In the genomic region with DNA sequence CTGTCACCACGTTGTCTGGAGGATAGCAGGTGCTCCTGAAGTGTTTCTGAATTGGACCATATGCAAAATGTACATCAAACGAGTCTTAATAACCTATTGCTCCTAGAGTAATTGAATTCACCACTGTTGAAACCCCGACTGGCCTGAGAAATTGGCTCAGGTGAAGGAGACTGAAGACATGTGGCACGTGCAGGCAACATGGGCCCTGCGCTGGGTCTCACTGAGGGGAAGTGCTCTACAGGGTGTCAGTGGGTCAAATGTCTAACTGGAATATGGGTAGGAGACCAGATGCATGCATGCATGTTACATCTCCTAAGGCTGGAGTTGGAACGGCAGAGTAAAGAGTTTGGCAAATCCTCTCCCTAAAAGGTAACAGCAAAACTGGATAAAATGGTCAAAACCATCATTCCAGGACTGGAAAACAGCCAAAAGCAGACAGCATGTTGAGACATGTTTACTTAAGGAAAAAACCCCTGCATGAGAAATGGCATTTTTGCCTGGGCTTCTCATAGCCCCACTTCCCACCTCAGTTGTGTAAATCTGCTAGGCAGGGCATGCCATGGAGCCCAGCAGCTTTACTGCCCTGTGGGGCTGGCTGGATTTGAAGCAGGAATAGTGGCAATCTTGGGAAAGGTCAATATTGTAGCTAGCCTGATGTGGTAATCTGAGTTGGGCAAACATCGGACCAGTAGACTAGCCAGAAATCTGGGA, we compare ENCODE assay signal across 28 cellular contexts.
DNase-seq lines count a peak whose midpoint lies in the region; ATAC-seq and TF ChIP-seq lines count a peak whose summit lies in the region.
"Had no signal": no experiment of that assay in that cellular context is flagged by ENCODE, and none has a peak within 500 bp of the region (broad histone marks: within the 10 kb centered on the region; RNA-seq: fewer than 3 reads in every experiment).

No MANE protein-coding gene starts in this region.

- H3K4me3 Mint-ChIP-seq in CD8-positive, alpha-beta memory T cell, result no peak overlapping the region
- H3K4me3 Mint-ChIP-seq: activated CD4-positive, alpha-beta memory T cell treated with anti-CD3 and anti-CD28 coated beads, Interleukin-2, amount 10 ng/mL, durations not matched to agents 7 days and 5 days; activated naive CD8-positive, alpha-beta T cell treated with anti-CD3 and anti-CD28 coated beads, Interleukin-2, amount 50 U/mL, for 24 hours; naive thymus-derived CD4-positive, alpha-beta T cell had no signal

- H3K27me3 ChIP-seq in fibroblast of lung (ENCODE audit: control insufficient read depth, insufficient read depth, low read length), result no peaks in the 10 kb centered on the region
- no peaks in the 10 kb centered on the region for H3K27me3 ChIP-seq in liver (ENCODE audit: control insufficient read depth in 4 of 4, insufficient read depth in 4 of 4, low read length in 3 of 4)
- no peaks in the 10 kb centered on the region for H3K27me3 ChIP-seq in CD8-positive, alpha-beta memory T cell (ENCODE audit: insufficient read depth, low read length, poor library complexity, severe bottlenecking)
- H3K27me3 ChIP-seq: BLaER1 treated with 17β-estradiol and CSF1 and Interleukin-3, amounts not matched to agents 10 nM and 100 nM; body of pancreas; sigmoid colon; stomach; thyroid gland had no signal

- H3K9me3 ChIP-seq in fibroblast of lung (ENCODE audit: control insufficient read depth, insufficient read depth, low read depth, low read length) (no peaks in the 10 kb centered on the region), liver (ENCODE audit: control insufficient read depth in 4 of 4, low read length in 3 of 4) (no peaks in the 10 kb centered on the region)
- no peaks in the 10 kb centered on the region for H3K9me3 ChIP-seq in CD8-positive, alpha-beta memory T cell (ENCODE audit: low read length)
- H3K9me3 ChIP-seq: body of pancreas, prostate gland, stomach, thyroid gland had no signal

- H3K79me2 ChIP-seq in fibroblast of lung (ENCODE audit: control insufficient read depth, insufficient read depth, low read length), result no peaks in the 10 kb centered on the region

- WGBS in liver, result 68% methylated on average over 7 of the region's 7 CpGs

- POLR2A ChIA-PET in CD8-positive, alpha-beta memory T cell (lab: Charles Lee), result no interaction called here

- no peak overlapping the region for H3K27ac Mint-ChIP-seq in CD8-positive, alpha-beta memory T cell
- H3K27ac Mint-ChIP-seq: activated CD4-positive, alpha-beta memory T cell treated with anti-CD3 and anti-CD28 coated beads, Interleukin-2, amount 10 ng/mL, durations not matched to agents 7 days and 5 days; activated naive CD8-positive, alpha-beta T cell treated with anti-CD3 and anti-CD28 coated beads, Interleukin-2, amount 50 U/mL, for 24 hours; naive thymus-derived CD4-positive, alpha-beta T cell had no signal

- no peaks in the 10 kb centered on the region for H3K4me1 Mint-ChIP-seq in CD8-positive, alpha-beta memory T cell
- H3K4me1 Mint-ChIP-seq: activated CD4-positive, alpha-beta memory T cell treated with anti-CD3 and anti-CD28 coated beads, Interleukin-2, amount 10 ng/mL, durations not matched to agents 7 days and 5 days; activated naive CD8-positive, alpha-beta T cell treated with anti-CD3 and anti-CD28 coated beads, Interleukin-2, amount 50 U/mL, for 24 hours; naive thymus-derived CD4-positive, alpha-beta T cell had no signal

- no peak overlapping the region for H3K27ac ChIP-seq in fibroblast of lung (ENCODE audit: insufficient read depth, low read length)
- no peak overlapping the region for H3K27ac ChIP-seq in liver (ENCODE audit: low read depth in 1 of 2, low read length in 2 of 2)
- H3K27ac ChIP-seq in CD8-positive, alpha-beta memory T cell (ENCODE audit: low read depth, low read length), result no peak overlapping the region
- H3K27ac ChIP-seq: BLaER1 treated with 17β-estradiol and CSF1 and Interleukin-3, amounts not matched to agents 10 nM and 100 nM; body of pancreas; prostate gland; sigmoid colon; stomach; thyroid gland had no signal

- H2AFZ ChIP-seq in fibroblast of lung (ENCODE audit: low read length), result no peak overlapping the region

- no peak overlapping the region for H3K4me3 ChIP-seq in fibroblast of lung (replicated peaks in 1 of 4; ENCODE audit: control extremely low read depth in 1 of 4, insufficient read depth in 1 of 4, low read depth in 3 of 4, low read length in 4 of 4)
- no peak overlapping the region for H3K4me3 ChIP-seq in liver (ENCODE audit: low read depth in 1 of 3, low read length in 3 of 3)
- H3K4me3 ChIP-seq in CD8-positive, alpha-beta memory T cell (ENCODE audit: low read length), result no peak overlapping the region
- H3K4me3 ChIP-seq: BLaER1 treated with 17β-estradiol and CSF1 and Interleukin-3, amounts not matched to agents 10 nM and 100 nM; body of pancreas; prostate gland; sigmoid colon; stomach; thyroid gland had no signal

- TF ChIP-seq CTCF in fibroblast of lung (conservative IDR thresholded peaks at IDR 0.05 in 1 of 2, IDR thresholded peaks at IDR 0.05 in 1 of 2; ENCODE audit: low read depth in 1 of 2, low read length in 2 of 2) (no peak), liver (IDR thresholded peaks at IDR 0.05; ENCODE audit: low read depth, low read length, missing input control) (no peak)

- peak; percentile 24 for DNase-seq in EH (ENCODE audit: low read depth)
- peak; percentile 51 for DNase-seq in amniotic epithelial cell (ENCODE audit: low read depth)
- peak; percentile 28 to 41 for DNase-seq in fibroblast of lung (ENCODE audit: low read depth in 2 of 2)
- DNase-seq in GM19240 (ENCODE audit: insufficient read length, low spot score), result no peak
- DNase-seq in CD8-positive, alpha-beta memory T cell, result no peak
- DNase-seq: activated CD4-positive, alpha-beta memory T cell treated with anti-CD3 and anti-CD28 coated beads, Interleukin-2, amount 10 ng/mL, durations not matched to agents 7 days and 5 days; activated CD4-positive, alpha-beta T cell treated with anti-CD3 and anti-CD28 coated beads for 1 hour; activated CD8-positive, alpha-beta memory T cell treated with anti-CD3 and anti-CD28 coated beads, Interleukin-2, amount 50 U/mL, for 4 hours; activated naive CD4-positive, alpha-beta T cell; activated naive CD8-positive, alpha-beta T cell treated with anti-CD3 and anti-CD28 coated beads, Interleukin-2, amount 50 U/mL, for 24 hours; body of pancreas; DND-41; left ventricle myocardium superior; midbrain; naive thymus-derived CD4-positive, alpha-beta T cell; NCI-H1930; NCI-H524; nucleus accumbens; SHP77 treated with DMSO at 0.1 percent for 48 hours; sigmoid colon; stimulated activated CD4-positive, alpha-beta T cell treated with anti-CD3 and anti-CD28 coated beads, Interleukin-12 subunit alpha, Interleukin-12 subunit beta, amount 100 ng/mL, for 4 hours; stimulated activated CD4-positive, alpha-beta T cell treated with anti-CD3 and anti-CD28 coated beads, Interleukin-4, amount 100 ng/mL, for 1 hour; stomach; thyroid gland had no signal

- H3K9me3 Mint-ChIP-seq in CD8-positive, alpha-beta memory T cell, result peaks cover 0 to 15% (median 7%) of the 10 kb centered on the region in 5 donors
- H3K9me3 Mint-ChIP-seq: activated CD4-positive, alpha-beta memory T cell treated with anti-CD3 and anti-CD28 coated beads, Interleukin-2, amount 10 ng/mL, durations not matched to agents 7 days and 5 days; activated naive CD8-positive, alpha-beta T cell treated with anti-CD3 and anti-CD28 coated beads, Interleukin-2, amount 50 U/mL, for 24 hours had no signal

- H3K9ac ChIP-seq in fibroblast of lung (ENCODE audit: insufficient read depth, low read length) (no peak overlapping the region), liver (ENCODE audit: low read depth in 1 of 2, low read length in 2 of 2) (no peak overlapping the region)
- H3K9ac ChIP-seq: BLaER1 treated with 17β-estradiol and CSF1 and Interleukin-3, amounts not matched to agents 10 nM and 100 nM had no signal

- ATAC-seq in GM18870 (IDR thresholded peaks at IDR 0.05; ENCODE audit: unreplicated experiment), result no peak
- ATAC-seq: activated naive CD8-positive, alpha-beta T cell treated with anti-CD3 and anti-CD28 coated beads, Interleukin-2, amount 50 U/mL, for 24 hours; body of pancreas; left ventricle myocardium superior; naive thymus-derived CD4-positive, alpha-beta T cell had no signal

- peaks cover under 1% of the 10 kb centered on the region for H3K4me1 ChIP-seq in fibroblast of lung (ENCODE audit: control insufficient read depth, extremely low read depth, insufficient read depth, low read length)
- H3K4me1 ChIP-seq in liver (ENCODE audit: control insufficient read depth in 4 of 4, insufficient read depth in 4 of 4, low read length in 3 of 4), result peaks cover 10 to 37% (median 27%) of the 10 kb centered on the region in 4 donors
- no peaks in the 10 kb centered on the region for H3K4me1 ChIP-seq in CD8-positive, alpha-beta memory T cell (ENCODE audit: insufficient read depth, low read length)
- H3K4me1 ChIP-seq: prostate gland, sigmoid colon had no signal

- CTCF ChIA-PET in CD8-positive, alpha-beta memory T cell (lab: Charles Lee), result no interaction called here

- H3K36me3 Mint-ChIP-seq in CD8-positive, alpha-beta memory T cell, result no peaks in the 10 kb centered on the region

- peaks cover 0 to 2% of the 10 kb centered on the region in 2 donors for H3K27me3 Mint-ChIP-seq in CD8-positive, alpha-beta memory T cell

- H3K36me3 ChIP-seq in fibroblast of lung (ENCODE audit: control insufficient read depth, insufficient read depth, low read length), result no peaks in the 10 kb centered on the region
- no peaks in the 10 kb centered on the region for H3K36me3 ChIP-seq in liver (ENCODE audit: control insufficient read depth in 4 of 4, insufficient read depth in 3 of 4, low read depth in 1 of 4, low read length in 3 of 4)
- no peaks in the 10 kb centered on the region for H3K36me3 ChIP-seq in CD8-positive, alpha-beta memory T cell (ENCODE audit: insufficient read depth, low read length)
- H3K36me3 ChIP-seq: BLaER1 treated with 17β-estradiol and CSF1 and Interleukin-3, amounts not matched to agents 10 nM and 100 nM; prostate gland; sigmoid colon; stomach; thyroid gland had no signal

- peak in 1 of 2 donors; percentile 52 for TF ChIP-seq RAD21 in liver (IDR thresholded peaks at IDR 0.05)

- no peak overlapping the region for H3K4me2 ChIP-seq in fibroblast of lung (ENCODE audit: extremely low read depth, insufficient read depth, low read length)

- no peaks in the 10 kb centered on the region for H4K20me1 ChIP-seq in fibroblast of lung (ENCODE audit: control insufficient read depth, extremely low read depth, insufficient read depth, low read length)
- H4K20me1 ChIP-seq: BLaER1 treated with 17β-estradiol and CSF1 and Interleukin-3, amounts not matched to agents 10 nM and 100 nM had no signal

TF ChIP-seq in liver, 16 proteins besides CTCF, POLR2A, EP300 and RAD21 (continues in another document):
- TF ChIP-seq FOXA1 (IDR thresholded peaks at IDR 0.05) (peak; percentile 77), SP1 (IDR thresholded peaks at IDR 0.05) (peak; percentile 62), HNF4A (conservative IDR thresholded peaks at IDR 0.05) (peak; percentile 62 to 65), HNF4G (IDR thresholded peaks at IDR 0.05) (no peak), RXRA (IDR thresholded peaks at IDR 0.05) (peak; percentile 40 to 76)
- TF ChIP-seq, protein P1, sequence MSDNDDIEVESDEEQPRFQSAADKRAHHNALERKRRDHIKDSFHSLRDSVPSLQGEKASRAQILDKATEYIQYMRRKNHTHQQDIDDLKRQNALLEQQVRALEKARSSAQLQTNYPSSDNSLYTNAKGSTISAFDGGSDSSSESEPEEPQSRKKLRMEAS (IDR thresholded peaks at IDR 0.05), result peak; percentile 40

Comparison
In these comparisons a context has a peak if more than half of its experiments do, and no peak if none do; other contexts are left out.
1. DNase-seq: peak in EH (single experiment), amniotic epithelial cell (single experiment) and fibroblast of lung (2 of 2); none in GM19240 (single experiment) and CD8-positive, alpha-beta memory T cell (0 of 5).